In genomic region chr15:42608767-42609488, GRCh38 we compare ENCODE assay signal across 14 cellular contexts. TPM values are rescaled to one million over a fixed set of nuclear protein-coding genes. Genes with fewer than 3 reads are reported as not detected.
DNase-seq lines count a peak whose midpoint lies in the region; ATAC-seq and TF ChIP-seq lines count a peak whose summit lies in the region.
"Had no signal": no experiment of that assay in that cellular context is flagged by ENCODE, and none has a peak within 500 bp of the region (broad histone marks: within the 10 kb centered on the region; RNA-seq: fewer than 3 reads in every experiment).

No MANE protein-coding gene starts in this region.

- no peak overlapping the region for H3K4me3 Mint-ChIP-seq in glutamatergic neuron (ENCODE audit: unreplicated experiment)
- H3K4me3 Mint-ChIP-seq: endodermal cell had no signal

- no peaks in the 10 kb centered on the region for H3K27me3 ChIP-seq in heart left ventricle
- H3K27me3 ChIP-seq in SU-DHL-6 (ENCODE audit: low read length) = no peaks in the 10 kb centered on the region
- H3K27me3 ChIP-seq in thymus (ENCODE audit: control insufficient read depth, insufficient read depth) = no peaks in the 10 kb centered on the region
- H3K27me3 ChIP-seq in smooth muscle cell (ENCODE audit: low read depth) = no peaks in the 10 kb centered on the region
- H3K27me3 ChIP-seq in SK-N-SH (ENCODE audit: insufficient read depth) = no peaks in the 10 kb centered on the region
- H3K27me3 ChIP-seq: SJSA1, tibial artery had no signal

- DNase-seq in heart left ventricle (no peak), left ventricle myocardium superior (no peak), glutamatergic neuron (no peak), smooth muscle cell (lab: John Stamatoyannopoulos, UW; ENCODE audit: unreplicated experiment) (no peak), NCI-H2081 treated with DMSO at 0.1 percent for 48 hours (lab: John Stamatoyannopoulos, UW) (no peak), SK-N-SH (no peak)
- DNase-seq: endodermal cell, foreskin fibroblast, NCI-H1092 treated with DMSO at 0.1 percent for 48 hours, tibial artery had no signal

- WGBS in heart left ventricle, 4 donors = 51 to 56% (median 53%) methylated on average over 7 of the region's 7 CpGs
- WGBS in thymus = 30% methylated on average over 7 of the region's 7 CpGs
- WGBS in smooth muscle cell (ENCODE audit: low lambda C conversion rate) = 78% methylated on average over 7 of the region's 7 CpGs
- 92% methylated on average over 7 of the region's 7 CpGs for WGBS in SK-N-SH (ENCODE audit: low lambda C conversion rate)

- H3K36me3 Mint-ChIP-seq in glutamatergic neuron (ENCODE audit: unreplicated experiment) = no peaks in the 10 kb centered on the region

- ATAC-seq in heart left ventricle (no peak), left ventricle myocardium superior (no peak)

- no peaks in the 10 kb centered on the region for H3K9me3 ChIP-seq in heart left ventricle
- H3K9me3 ChIP-seq in SU-DHL-6 (ENCODE audit: insufficient read depth, low read length) = no peaks in the 10 kb centered on the region
- no peaks in the 10 kb centered on the region for H3K9me3 ChIP-seq in thymus (ENCODE audit: control insufficient read depth)
- no peaks in the 10 kb centered on the region for H3K9me3 ChIP-seq in smooth muscle cell (replicated peaks; ENCODE audit: low read depth)
- H3K9me3 ChIP-seq in SK-N-SH = no peaks in the 10 kb centered on the region
- H3K9me3 ChIP-seq: SJSA1, tibial artery had no signal

- no peaks in the 10 kb centered on the region for H4K20me1 ChIP-seq in SU-DHL-6 (ENCODE audit: low read depth, low read length)
- peaks cover 8% of the 10 kb centered on the region for H4K20me1 ChIP-seq in smooth muscle cell (ENCODE audit: low read depth)
- no peaks in the 10 kb centered on the region for H4K20me1 ChIP-seq in SK-N-SH (ENCODE audit: insufficient read depth)

- peak overlapping the region; percentile 15 for H3K27ac Mint-ChIP-seq in glutamatergic neuron (ENCODE audit: unreplicated experiment)

- H3K4me1 ChIP-seq in heart left ventricle = peaks cover 11 to 65% (median 47%) of the 10 kb centered on the region in 12 donors
- peaks cover 31% of the 10 kb centered on the region for H3K4me1 ChIP-seq in thymus (ENCODE audit: control insufficient read depth, insufficient read depth, low read length)
- H3K4me1 ChIP-seq in smooth muscle cell (ENCODE audit: low read depth) = no peaks in the 10 kb centered on the region
- peaks cover 3 to 6% of the 10 kb centered on the region in 2 experiments; a peak in 2 of 4 replicates for H3K4me1 ChIP-seq in SK-N-SH (ENCODE audit: control insufficient read depth in 1 of 2, insufficient read depth in 2 of 2, low read depth in 1 of 2, low read length in 1 of 2)

- intact Hi-C loops in heart left ventricle (cut with DNase I) = no loop called here
- intact Hi-C loops in left ventricle myocardium superior (cut with micrococcal nuclease) = no loop called here

- peak overlapping the region in 8 of 12 donors; percentile 5 to 67 (median 48) for H3K27ac ChIP-seq in heart left ventricle
- peak overlapping the region; percentile 41 for H3K27ac ChIP-seq in SU-DHL-6 (ENCODE audit: low read depth, low read length)
- peak overlapping the region; percentile 82 for H3K27ac ChIP-seq in thymus (ENCODE audit: low read depth)
- no peak overlapping the region for H3K27ac ChIP-seq in smooth muscle cell (ENCODE audit: low read depth)
- H3K27ac ChIP-seq in SK-N-SH (ENCODE audit: low read depth in 2 of 2, low read length in 1 of 2) = no peak overlapping the region
- H3K27ac ChIP-seq: SJSA1, tibial artery, VCaP had no signal

- no peak for TF ChIP-seq POLR2A in heart left ventricle (IDR thresholded peaks at IDR 0.05)

- H2AFZ ChIP-seq in SU-DHL-6 (ENCODE audit: low read depth, low read length, severe bottlenecking) (peak overlapping the region; percentile 24), smooth muscle cell (ENCODE audit: low read depth) (no peak overlapping the region), SK-N-SH (ENCODE audit: low read depth) (no peak overlapping the region)

- no peaks in the 10 kb centered on the region for H3K27me3 Mint-ChIP-seq in glutamatergic neuron (ENCODE audit: unreplicated experiment)

- H3K9me2 ChIP-seq in SU-DHL-6 (replicated peaks; ENCODE audit: insufficient read depth, low read length) (no peaks in the 10 kb centered on the region), SK-N-SH (no peaks in the 10 kb centered on the region)

- H3K4me3 ChIP-seq in heart left ventricle (peak overlapping the region in 1 of 12 donors; percentile 10), SU-DHL-6 (ENCODE audit: insufficient read depth, low read length, poor library complexity, severe bottlenecking) (no peak overlapping the region), thymus (ENCODE audit: low read length) (no peak overlapping the region), smooth muscle cell (no peak overlapping the region), SK-N-SH (ENCODE audit: low read depth in 2 of 2, low read length in 1 of 2) (no peak overlapping the region)
- H3K4me3 ChIP-seq: SJSA1, tibial artery had no signal

- no peak overlapping the region; the same call in 1 of the 2 replicates for H3K9ac ChIP-seq in SU-DHL-6 (ENCODE audit: low read length)
- no peak overlapping the region for H3K9ac ChIP-seq in smooth muscle cell (ENCODE audit: low read depth)
- no peak overlapping the region for H3K9ac ChIP-seq in SK-N-SH

- no peaks in the 10 kb centered on the region for H3K79me2 ChIP-seq in SU-DHL-6 (ENCODE audit: insufficient read depth, low read length)
- no peaks in the 10 kb centered on the region for H3K79me2 ChIP-seq in smooth muscle cell (ENCODE audit: low read depth)
- no peaks in the 10 kb centered on the region for H3K79me2 ChIP-seq in SK-N-SH (ENCODE audit: insufficient read depth)

- no peak for TF ChIP-seq EP300 in SK-N-SH (IDR thresholded peaks at IDR 0.05; ENCODE audit: borderline replicate concordance in 1 of 2, low read depth in 1 of 2, low read length in 1 of 2)

- no peak for TF ChIP-seq RAD21 in SK-N-SH (IDR thresholded peaks at IDR 0.05; ENCODE audit: low read length)

- H3K4me1 Mint-ChIP-seq in glutamatergic neuron (ENCODE audit: low read depth, unreplicated experiment) = peaks cover 26% of the 10 kb centered on the region

- peaks cover 5% of the 10 kb centered on the region for H3K9me3 Mint-ChIP-seq in glutamatergic neuron (ENCODE audit: unreplicated experiment)
- H3K9me3 Mint-ChIP-seq: endodermal cell had no signal

- H3F3A ChIP-seq in SU-DHL-6 (ENCODE audit: insufficient read depth) = peaks cover 6% of the 10 kb centered on the region; the same call in 1 of the 2 replicates
- H3F3A ChIP-seq in smooth muscle cell (ENCODE audit: low read depth) = no peaks in the 10 kb centered on the region
- H3F3A ChIP-seq in SK-N-SH (replicated peaks; ENCODE audit: insufficient read depth) = no peaks in the 10 kb centered on the region

- TF ChIP-seq CTCF in heart left ventricle (IDR thresholded peaks at IDR 0.05) (no peak), SU-DHL-6 (IDR thresholded peaks at IDR 0.05; ENCODE audit: insufficient read depth, low read length, poor library complexity, severe bottlenecking) (no peak), glutamatergic neuron (IDR thresholded peaks at IDR 0.05; ENCODE audit: partially characterized antibody, unreplicated experiment) (no peak), smooth muscle cell (IDR thresholded peaks at IDR 0.05; ENCODE audit: borderline replicate concordance, insufficient read depth, poor library complexity, severe bottlenecking) (no peak), SK-N-SH (IDR thresholded peaks at IDR 0.05) (no peak)

- H3K4me2 ChIP-seq in SU-DHL-6 (ENCODE audit: low read depth, low read length, poor library complexity, severe bottlenecking) (peak overlapping the region; percentile 28), smooth muscle cell (no peak overlapping the region), SK-N-SH (no peak overlapping the region)

- POLR2A ChIA-PET in SK-N-SH (lab: Yijun Ruan, JAX) = interaction anchor here (0.6 kb wide), 1 partner anchor 35 kb away, joined by 4 read pairs; no protein-coding TSS in a partner anchor

- H3K36me3 ChIP-seq in heart left ventricle = peaks cover 0 to 8% (median 0%) of the 10 kb centered on the region in 9 donors
- no peaks in the 10 kb centered on the region for H3K36me3 ChIP-seq in SU-DHL-6 (ENCODE audit: low read length)
- peaks cover 2% of the 10 kb centered on the region for H3K36me3 ChIP-seq in thymus (ENCODE audit: control insufficient read depth, insufficient read depth)
- no peaks in the 10 kb centered on the region for H3K36me3 ChIP-seq in smooth muscle cell (ENCODE audit: low read depth)
- H3K36me3 ChIP-seq in SK-N-SH (replicated peaks in 1 of 2; ENCODE audit: control insufficient read depth in 1 of 2, insufficient read depth in 2 of 2, low read length in 1 of 2) = no peaks in the 10 kb centered on the region

- CTCF ChIA-PET in SK-N-SH (lab: Yijun Ruan, JAX) = interaction anchor here (1.0 to 1.2 kb wide), 2 partner anchors 17 to 24 kb away, joined by 3 read pairs; no protein-coding TSS in a partner anchor

TF ChIP-seq in SK-N-SH, 30 proteins besides CTCF, POLR2A, EP300 and RAD21:
- no peak for TF ChIP-seq JUND (IDR thresholded peaks at IDR 0.05)
- TF ChIP-seq FOSL2 (IDR thresholded peaks at IDR 0.05; ENCODE audit: borderline replicate concordance, low read depth) = no peak
- no peak for TF ChIP-seq SMC3 (IDR thresholded peaks at IDR 0.05; ENCODE audit: low read depth, low read length)
- no peak for TF ChIP-seq POLR2AphosphoS5 (IDR thresholded peaks at IDR 0.05; ENCODE audit: low read depth, low read length)

RNA-seq across cellular contexts. Expression of gene STARD9, which starts 33.5 kb away (rescaled TPM):
- total RNA-seq in heart left ventricle = 10 to 100 TPM in 1 of 9 donors, 1 to 10 TPM in 8; 4.3 to 10.3 (median 8.0) TPM
- polyA plus RNA-seq in heart left ventricle = 10 to 100 TPM in 1 of 2 donors, 1 to 10 TPM in 1; 3.7 to 11.1 TPM
- 6.9 TPM for total RNA-seq in left ventricle myocardium superior
- total RNA-seq in glutamatergic neuron (ENCODE audit: unreplicated experiment) = 45.1 TPM
- 7.8 TPM for polyA plus RNA-seq in thymus
- 6.3 and 6.6 TPM in 2 replicates for total RNA-seq in smooth muscle cell
- 1.6 TPM in 2 replicates for polyA plus RNA-seq in smooth muscle cell
- 2.1 and 2.3 TPM in 2 replicates for polyA plus RNA-seq in SK-N-SH (2012; rRNA removed)
- 0.88 and 1.3 TPM in 2 replicates for polyA plus RNA-seq in SK-N-SH (2012; cell fraction: cytosol; rRNA removed)
- 11.9 and 12.4 TPM in 2 replicates for polyA plus RNA-seq in SK-N-SH (2012; cell fraction: nucleus; rRNA removed)

Comparison
In these comparisons a context has a peak if more than half of its experiments do, and no peak if none do; other contexts are left out.
1. H3K27ac ChIP-seq: peak in heart left ventricle (8 of 12), SU-DHL-6 (single experiment) and thymus (single experiment); none in smooth muscle cell (single experiment) and SK-N-SH (0 of 2).